15 cellular contexts compared by ENCODE assay signal in the genomic region with DNA sequence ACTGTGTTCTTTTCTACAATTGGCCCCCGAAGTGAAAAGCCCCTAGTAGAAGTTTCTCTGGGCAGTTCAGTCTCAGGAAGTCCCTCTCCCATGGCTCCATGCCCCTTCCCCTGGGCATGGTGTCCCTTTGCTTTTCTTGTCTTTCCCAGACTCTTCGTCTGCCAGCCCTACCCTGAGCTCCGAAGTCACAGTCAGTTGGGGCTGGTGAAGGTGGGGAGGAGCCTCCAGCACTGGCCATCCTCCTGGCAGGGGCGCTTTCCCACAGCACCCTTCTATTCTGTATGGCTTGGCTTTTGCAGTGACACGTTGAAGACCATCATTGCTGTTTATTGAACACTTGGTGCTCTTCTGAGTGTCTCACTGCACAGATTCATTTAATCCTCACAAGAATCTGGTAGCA.
"Had no signal": no experiment of that assay in that cellular context is flagged by ENCODE, and none has a peak within 500 bp of the region (broad histone marks: within the 10 kb centered on the region; RNA-seq: fewer than 3 reads in every experiment).

No MANE protein-coding gene starts in this region.

- ATAC-seq: foreskin keratinocyte; stimulated activated naive CD8-positive, alpha-beta T cell treated with anti-CD3 and anti-CD28 coated beads, Interleukin-15, Interleukin-2, amounts not matched to agents 100 U/mL and 50 U/mL, for 24 hours had no signal

- DNase-seq: activated CD4-positive, CD25-positive, alpha-beta regulatory T cell treated with anti-CD3 and anti-CD28 coated beads, Interleukin-2, amount 50 U/mL, for 72 hours; activated naive CD4-positive, alpha-beta T cell treated with anti-CD3 and anti-CD28 coated beads, Interleukin-2, amount 10 ng/mL, durations not matched to agents 7 days and 5 days; central memory CD4-positive, alpha-beta T cell; effector CD4-positive, alpha-beta T cell; foreskin keratinocyte; islet precursor cell; ovary; SHP77 treated with DMSO at 0.1 percent for 48 hours; stimulated activated CD4-positive, alpha-beta T cell treated with anti-CD3 and anti-CD28 coated beads, Interleukin-4, amount 100 ng/mL, for 4 hours; stimulated activated CD8-positive, alpha-beta memory T cell treated with anti-CD3 and anti-CD28 coated beads, Interleukin-4, amount 100 ng/mL, for 48 hours; stimulated activated naive CD8-positive, alpha-beta T cell treated with anti-CD3 and anti-CD28 coated beads, Interleukin-15, Interleukin-2, amounts not matched to agents 100 U/mL and 50 U/mL, for 24 hours; uterus had no signal

- H3K27ac Mint-ChIP-seq: activated naive CD4-positive, alpha-beta T cell treated with anti-CD3 and anti-CD28 coated beads, Interleukin-2, amount 10 ng/mL, durations not matched to agents 7 days and 5 days had no signal

- H3K27me3 ChIP-seq: foreskin keratinocyte, ovary, suprapubic skin, uterus had no signal

- H3K36me3 ChIP-seq: ovary, suprapubic skin, uterus had no signal

- H3K4me3 ChIP-seq: coronary artery, ovary, skin epidermis, suprapubic skin, uterus had no signal

- H3K27ac ChIP-seq: foreskin keratinocyte, ovary, suprapubic skin, uterus had no signal

- H3K36me3 Mint-ChIP-seq: activated naive CD4-positive, alpha-beta T cell treated with anti-CD3 and anti-CD28 coated beads, Interleukin-2, amount 10 ng/mL, durations not matched to agents 7 days and 5 days had no signal

- H3K4me1 Mint-ChIP-seq: activated naive CD4-positive, alpha-beta T cell treated with anti-CD3 and anti-CD28 coated beads, Interleukin-2, amount 10 ng/mL, durations not matched to agents 7 days and 5 days had no signal

- H3K9me3 ChIP-seq: ovary, suprapubic skin, uterus had no signal

- H3K4me3 Mint-ChIP-seq: activated naive CD4-positive, alpha-beta T cell treated with anti-CD3 and anti-CD28 coated beads, Interleukin-2, amount 10 ng/mL, durations not matched to agents 7 days and 5 days had no signal

- H3K4me1 ChIP-seq: foreskin keratinocyte, uterus had no signal

- H3K27me3 Mint-ChIP-seq: activated naive CD4-positive, alpha-beta T cell treated with anti-CD3 and anti-CD28 coated beads, Interleukin-2, amount 10 ng/mL, durations not matched to agents 7 days and 5 days had no signal
